8 cellular contexts compared by ENCODE assay signal in genomic region chr17:75877752-75878173, GRCh38. TPM values are rescaled to one million over a fixed set of nuclear protein-coding genes. Genes with fewer than 3 reads are reported as not detected.
A peak's percentile ranks its signal among the peaks of the same experiment; 100 is the strongest.
DNase-seq lines count a peak whose midpoint lies in the region; ATAC-seq and TF ChIP-seq lines count a peak whose summit lies in the region.

No MANE protein-coding gene starts in this region.

- DNase-seq in DMS53 (lab: John Stamatoyannopoulos, UW): peak; percentile 95
- DNase-seq in NCI-H774 (lab: John Stamatoyannopoulos, UW): peak; percentile 75
- peak; percentile 60 for DNase-seq in activated T-cell treated with anti-CD3 and anti-CD28 coated beads for 1 hour (ENCODE audit: low read depth)
- DNase-seq in endothelial cell (ENCODE audit: low spot score): peak; percentile 68
- peak; percentile 74 for DNase-seq in mucosa of gallbladder (ENCODE audit: low spot score)
- DNase-seq in stimulated activated naive CD4-positive, alpha-beta T cell treated with Interleukin-2 at 50 U/mL for 16 hours (lab: John Stamatoyannopoulos, UW): peak; percentile 69
- DNase-seq in NCI-H187 (lab: John Stamatoyannopoulos, UW): no peak

- H3K27me3 Mint-ChIP-seq in endothelial cell (ENCODE audit: unreplicated experiment): peaks cover 15% of the 10 kb centered on the region

- peak; percentile 70 for ATAC-seq in HG02798 (IDR thresholded peaks at IDR 0.05; ENCODE audit: poor library complexity, unreplicated experiment)

- H3K36me3 Mint-ChIP-seq in endothelial cell (ENCODE audit: low read depth, unreplicated experiment): no peaks in the 10 kb centered on the region

- peak; percentile 55 for TF ChIP-seq CTCF in endothelial cell (IDR thresholded peaks at IDR 0.05; ENCODE audit: unreplicated experiment)

- no peaks in the 10 kb centered on the region for H3K9me3 Mint-ChIP-seq in endothelial cell (ENCODE audit: unreplicated experiment)

- H3K4me3 Mint-ChIP-seq in endothelial cell (ENCODE audit: unreplicated experiment): peak overlapping the region; percentile 59

- H3K27ac Mint-ChIP-seq in endothelial cell (ENCODE audit: unreplicated experiment): no peak overlapping the region

- peaks cover 11% of the 10 kb centered on the region for H3K4me1 Mint-ChIP-seq in endothelial cell (ENCODE audit: unreplicated experiment)

RNA-seq across cellular contexts. Expression of gene TRIM47, which starts 0.6 kb away (rescaled TPM):
- 4.4 TPM for total RNA-seq in endothelial cell (ENCODE audit: unreplicated experiment)
- 68.2 TPM for total RNA-seq in mucosa of gallbladder

RNA-seq across cellular contexts. Expression of gene TRIM65, which starts 19.0 kb away (rescaled TPM):
- total RNA-seq in endothelial cell (ENCODE audit: unreplicated experiment) (14.1 TPM), mucosa of gallbladder (24.0 TPM)

RNA-seq across cellular contexts. Expression of gene WBP2, which starts 22.6 kb away (rescaled TPM):
- total RNA-seq in endothelial cell (ENCODE audit: unreplicated experiment) (69.6 TPM), mucosa of gallbladder (160 TPM)

RNA-seq across cellular contexts. Expression of gene MRPL38, which starts 26.9 kb away (rescaled TPM):
- total RNA-seq in endothelial cell (ENCODE audit: unreplicated experiment) (78.2 TPM), mucosa of gallbladder (107 TPM)

RNA-seq across cellular contexts. Expression of gene UNC13D, which starts 33.6 kb away (rescaled TPM):
- 11.5 TPM for total RNA-seq in endothelial cell (ENCODE audit: unreplicated experiment)
- 26.4 TPM for total RNA-seq in mucosa of gallbladder

Comparison
In these comparisons a context has a peak if more than half of its experiments do, and no peak if none do; other contexts are left out.
1. DNase-seq: peak in DMS53 (single experiment), NCI-H774 (single experiment), activated T-cell treated with anti-CD3 and anti-CD28 coated beads for 1 hour (single experiment), endothelial cell (single experiment), mucosa of gallbladder (single experiment) and stimulated activated naive CD4-positive, alpha-beta T cell treated with Interleukin-2 at 50 U/mL for 16 hours (single experiment); none in NCI-H187 (0 of 2).
2. RNA of gene TRIM47, which starts 0.6 kb away (total RNA-seq): 68.2 TPM in mucosa of gallbladder (single experiment); 4.4 TPM in endothelial cell (single experiment); every median in the first group is over 10 times any median in the second.